15 cellular contexts compared by ENCODE assay signal in genomic region chr17:80771612-80772005, GRCh38.
DNase-seq lines count a peak whose midpoint lies in the region; ATAC-seq and TF ChIP-seq lines count a peak whose summit lies in the region.
"Had no signal": no experiment of that assay in that cellular context is flagged by ENCODE, and none has a peak within 500 bp of the region (broad histone marks: within the 10 kb centered on the region; RNA-seq: fewer than 3 reads in every experiment).

No MANE protein-coding gene starts in this region.

- no peak overlapping the region for H2BK5ac ChIP-seq in mesenchymal stem cell (ENCODE audit: low read depth, low read length, poor library complexity, severe bottlenecking)

- H3K79me2 ChIP-seq in Loucy (ENCODE audit: insufficient read depth, low read length) = peaks cover 59% of the 10 kb centered on the region
- H3K79me2 ChIP-seq in PC-3 (ENCODE audit: low read length) = 0 out of 2 replicates have a peak, but pooled peaks cover 5% of the 10 kb centered on the region

- H3K4me3 ChIP-seq in Loucy (ENCODE audit: low read length, poor library complexity, severe bottlenecking) (no peak overlapping the region), mesenchymal stem cell (ENCODE audit: insufficient read depth in 1 of 2, low read depth in 1 of 2, low read length in 2 of 2) (no peak overlapping the region), PC-3 (ENCODE audit: low read length) (no peak overlapping the region)

- no peak overlapping the region for H4K8ac ChIP-seq in mesenchymal stem cell (ENCODE audit: low read length)

- H3F3A ChIP-seq in Loucy (ENCODE audit: low read depth) (0 out of 2 replicates have a peak, but pooled peaks cover 2% of the 10 kb centered on the region), PC-3 (ENCODE audit: low read length, unreplicated experiment) (no peaks in the 10 kb centered on the region)

- CTCF ChIA-PET in PC-3 (lab: Charles Lee) = no interaction called here
- CTCF ChIA-PET in Calu3 (lab: Charles Lee) = no interaction called here

- peaks cover 76% of the 10 kb centered on the region for H3K4me1 Mint-ChIP-seq in activated naive CD4-positive, alpha-beta T cell treated with anti-CD3 and anti-CD28 coated beads, Interleukin-2, amount 50 U/mL, for 24 hours
- peaks cover 31% of the 10 kb centered on the region for H3K4me1 Mint-ChIP-seq in stimulated activated effector memory CD8-positive, alpha-beta T cell treated with anti-CD3 and anti-CD28 coated beads, Interleukin-12 subunit alpha, Interleukin-12 subunit beta, amount 100 ng/mL, for 72 hours
- H3K4me1 Mint-ChIP-seq in Calu3 (ENCODE audit: low read depth, unreplicated experiment) = peaks cover 1% of the 10 kb centered on the region

- peaks cover 20% of the 10 kb centered on the region for H3K36me3 Mint-ChIP-seq in activated naive CD4-positive, alpha-beta T cell treated with anti-CD3 and anti-CD28 coated beads, Interleukin-2, amount 50 U/mL, for 24 hours
- H3K36me3 Mint-ChIP-seq in stimulated activated effector memory CD8-positive, alpha-beta T cell treated with anti-CD3 and anti-CD28 coated beads, Interleukin-12 subunit alpha, Interleukin-12 subunit beta, amount 100 ng/mL, for 72 hours = peaks cover 18% of the 10 kb centered on the region
- peaks cover 2% of the 10 kb centered on the region for H3K36me3 Mint-ChIP-seq in Calu3 (ENCODE audit: insufficient read depth, unreplicated experiment)

- H3K9me2 ChIP-seq in Loucy (replicated peaks; ENCODE audit: low read depth, low read length) (no peaks in the 10 kb centered on the region), PC-3 (replicated peaks; ENCODE audit: low read length) (no peaks in the 10 kb centered on the region)

- TF ChIP-seq CTCF in Loucy (conservative IDR thresholded peaks at IDR 0.05; ENCODE audit: low read length) (no peak), PC-3 (conservative IDR thresholded peaks at IDR 0.05; ENCODE audit: low read depth, low read length) (no peak), Calu3 (IDR thresholded peaks at IDR 0.05; ENCODE audit: unreplicated experiment) (no peak)

- H3K4me1 ChIP-seq in Loucy (ENCODE audit: insufficient read depth, low read length, poor library complexity, severe bottlenecking) (peaks cover 64% of the 10 kb centered on the region), mesenchymal stem cell (ENCODE audit: control insufficient read depth, insufficient read depth, low read depth, low read length) (peaks cover 4% of the 10 kb centered on the region), PC-3 (ENCODE audit: insufficient read depth, low read length) (no peaks in the 10 kb centered on the region)

- no peak overlapping the region for H3K4ac ChIP-seq in mesenchymal stem cell (ENCODE audit: low read depth in 1 of 2, low read length in 2 of 2)

- intact Hi-C loops in PC-3 (cut with micrococcal nuclease) = no loop called here
- intact Hi-C loops in Calu3 (cut with micrococcal nuclease; ENCODE audit: unreplicated experiment) = no loop called here

- no peaks in the 10 kb centered on the region for H3K27me3 Mint-ChIP-seq in activated naive CD4-positive, alpha-beta T cell treated with anti-CD3 and anti-CD28 coated beads, Interleukin-2, amount 50 U/mL, for 24 hours
- H3K27me3 Mint-ChIP-seq in Calu3 (ENCODE audit: unreplicated experiment) = no peaks in the 10 kb centered on the region
- H3K27me3 Mint-ChIP-seq: B cell; CD4-positive, alpha-beta memory T cell had no signal

- H4K20me1 ChIP-seq in Loucy (ENCODE audit: insufficient read depth, low read length, poor library complexity, severe bottlenecking) (no peaks in the 10 kb centered on the region), PC-3 (ENCODE audit: low read length) (no peaks in the 10 kb centered on the region)

- no peak overlapping the region for H3K4me2 ChIP-seq in Loucy (ENCODE audit: low read depth, low read length, poor library complexity, severe bottlenecking)
- H3K4me2 ChIP-seq in mesenchymal stem cell (ENCODE audit: low read length, poor library complexity, severe bottlenecking) = no peak overlapping the region
- no peak overlapping the region for H3K4me2 ChIP-seq in PC-3 (ENCODE audit: low read length)

- H2BK15ac ChIP-seq in mesenchymal stem cell (ENCODE audit: low read depth, poor library complexity, severe bottlenecking) = peak overlapping the region; percentile 49

- H3K79me1 ChIP-seq in mesenchymal stem cell (replicated peaks; ENCODE audit: low read length, poor library complexity, severe bottlenecking) = peaks cover 22% of the 10 kb centered on the region

- H3K9ac ChIP-seq in Loucy (ENCODE audit: low read depth, low read length, poor library complexity, severe bottlenecking) (peak overlapping the region; percentile 10), mesenchymal stem cell (ENCODE audit: low read length) (no peak overlapping the region), PC-3 (ENCODE audit: low read length) (no peak overlapping the region)

- no peak overlapping the region for H3K23ac ChIP-seq in mesenchymal stem cell (ENCODE audit: low read length in 2 of 2)

- H3K27me3 ChIP-seq in Loucy (ENCODE audit: insufficient read depth, low read length, poor library complexity, severe bottlenecking) = no peaks in the 10 kb centered on the region
- H3K27me3 ChIP-seq in mesenchymal stem cell (ENCODE audit: control insufficient read depth in 1 of 2, insufficient read depth in 1 of 2, low read length in 2 of 2) = no peaks in the 10 kb centered on the region
- no peaks in the 10 kb centered on the region for H3K27me3 ChIP-seq in PC-3 (ENCODE audit: low read length)

- ATAC-seq in stimulated activated effector memory CD8-positive, alpha-beta T cell treated with anti-CD3 and anti-CD28 coated beads, Interleukin-12 subunit alpha, Interleukin-12 subunit beta, amount 100 ng/mL, for 72 hours = no peak
- no peak for ATAC-seq in PC-3
- ATAC-seq: Right ventricle myocardium inferior had no signal

- H3K18ac ChIP-seq in mesenchymal stem cell (ENCODE audit: low read depth in 1 of 2, low read length in 2 of 2) = no peak overlapping the region

- no peak overlapping the region for H3K4me3 Mint-ChIP-seq in activated naive CD4-positive, alpha-beta T cell treated with anti-CD3 and anti-CD28 coated beads, Interleukin-2, amount 50 U/mL, for 24 hours
- no peak overlapping the region for H3K4me3 Mint-ChIP-seq in stimulated activated effector memory CD8-positive, alpha-beta T cell treated with anti-CD3 and anti-CD28 coated beads, Interleukin-12 subunit alpha, Interleukin-12 subunit beta, amount 100 ng/mL, for 72 hours
- no peak overlapping the region for H3K4me3 Mint-ChIP-seq in Calu3 (ENCODE audit: low read depth, unreplicated experiment)
- H3K4me3 Mint-ChIP-seq: B cell; CD4-positive, alpha-beta memory T cell had no signal

- H3K9me3 Mint-ChIP-seq in activated naive CD4-positive, alpha-beta T cell treated with anti-CD3 and anti-CD28 coated beads, Interleukin-2, amount 50 U/mL, for 24 hours = no peaks in the 10 kb centered on the region
- no peaks in the 10 kb centered on the region for H3K9me3 Mint-ChIP-seq in stimulated activated effector memory CD8-positive, alpha-beta T cell treated with anti-CD3 and anti-CD28 coated beads, Interleukin-12 subunit alpha, Interleukin-12 subunit beta, amount 100 ng/mL, for 72 hours
- H3K9me3 Mint-ChIP-seq in Calu3 (ENCODE audit: low read depth, unreplicated experiment) = no peaks in the 10 kb centered on the region
- H3K9me3 Mint-ChIP-seq: CD4-positive, alpha-beta memory T cell had no signal

- DNase-seq in activated naive CD4-positive, alpha-beta T cell treated with Interleukin-2 at 50 U/mL for 16 hours = no peak
- no peak for DNase-seq in mesenchymal stem cell
- no peak for DNase-seq in stimulated activated effector memory CD8-positive, alpha-beta T cell treated with anti-CD3 and anti-CD28 coated beads, Interleukin-12 subunit alpha, Interleukin-12 subunit beta, amount 100 ng/mL, for 72 hours (ENCODE audit: low spot score in 2 of 2)
- DNase-seq in activated CD4-positive, CD25-positive, alpha-beta regulatory T cell treated with anti-CD3 and anti-CD28 coated beads, Interleukin-2, amount 50 U/mL, for 72 hours = no peak
- DNase-seq in PC-3 = no peak
- no peak for DNase-seq in Calu3
- DNase-seq: CD4-positive, alpha-beta memory T cell; MV-4-11; NCI-H1417 treated with DMSO at 0.1 percent for 48 hours; NCI-H1930; NCI-H446 treated with DMSO at 0.1 percent for 48 hours had no signal

- WGBS in mesenchymal stem cell = 86% methylated on average over 10 of the region's 11 CpGs

- no peak overlapping the region for H2BK120ac ChIP-seq in mesenchymal stem cell (ENCODE audit: low read depth, low read length)

- H3K27ac ChIP-seq in mesenchymal stem cell (ENCODE audit: low read length, poor library complexity, severe bottlenecking) (no peak overlapping the region), PC-3 (ENCODE audit: low read length) (no peak overlapping the region)

- no peaks in the 10 kb centered on the region for H3K9me3 ChIP-seq in Loucy (ENCODE audit: insufficient read depth, low read depth, low read length)
- H3K9me3 ChIP-seq in mesenchymal stem cell (ENCODE audit: control insufficient read depth, low read length) = no peaks in the 10 kb centered on the region
- H3K9me3 ChIP-seq in PC-3 (ENCODE audit: low read length) = no peaks in the 10 kb centered on the region

- H3K27ac Mint-ChIP-seq in activated naive CD4-positive, alpha-beta T cell treated with anti-CD3 and anti-CD28 coated beads, Interleukin-2, amount 50 U/mL, for 24 hours = peak overlapping the region; percentile 46
- H3K27ac Mint-ChIP-seq in stimulated activated effector memory CD8-positive, alpha-beta T cell treated with anti-CD3 and anti-CD28 coated beads, Interleukin-12 subunit alpha, Interleukin-12 subunit beta, amount 100 ng/mL, for 72 hours = peak overlapping the region; percentile 34
- no peak overlapping the region for H3K27ac Mint-ChIP-seq in Calu3 (ENCODE audit: unreplicated experiment)
- H3K27ac Mint-ChIP-seq: B cell had no signal

- H3K36me3 ChIP-seq in Loucy (ENCODE audit: insufficient read depth, low read length) (peaks cover 7% of the 10 kb centered on the region; the same call in 1 of the 2 replicates), mesenchymal stem cell (ENCODE audit: control insufficient read depth in 1 of 2, insufficient read depth in 2 of 2, low read depth in 1 of 2, low read length in 2 of 2) (peaks cover 9 to 33% of the 10 kb centered on the region in 2 experiments), PC-3 (ENCODE audit: low read depth, low read length) (peaks cover 2% of the 10 kb centered on the region)

- no TSS peak for BruUV-seq in PC-3 (replicated peaks; lab: Mats Ljungman, UMichigan)
- no TSS peak for BruUV-seq in Calu3 (replicated peaks; lab: Mats Ljungman, UMichigan)

- no peak overlapping the region for H2AK5ac ChIP-seq in mesenchymal stem cell (ENCODE audit: low read length, severe bottlenecking)

- peak overlapping the region in 1 of 2 experiments; percentile 47 for H3K14ac ChIP-seq in mesenchymal stem cell (ENCODE audit: low read length in 2 of 2)

- H2BK12ac ChIP-seq in mesenchymal stem cell (ENCODE audit: low read length in 2 of 2) = peak overlapping the region in 1 of 2 experiments; percentile 64

- H2AFZ ChIP-seq in Loucy (ENCODE audit: low read length) (no peak overlapping the region), mesenchymal stem cell (ENCODE audit: low read depth, low read length) (no peak overlapping the region), PC-3 (ENCODE audit: low read length) (no peak overlapping the region)

- POLR2A ChIA-PET in PC-3 (lab: Charles Lee; ENCODE audit: unreplicated experiment) = no interaction called here

- no peak overlapping the region for H4K91ac ChIP-seq in mesenchymal stem cell (ENCODE audit: low read length)
